Comparison of ENCODE assay signal across 1 cellular context in genomic region chr1:229340496-229340895, GRCh38.
TF ChIP-seq lines count a peak whose summit lies in the region.

No MANE protein-coding gene starts in this region.

TF ChIP-seq in K562, 482 proteins besides CTCF, POLR2A, EP300 and RAD21 (continued from another document):
- TF ChIP-seq CHD7 (IDR thresholded peaks at IDR 0.05; ENCODE audit: low read depth, low read length) = no peak
- TF ChIP-seq POU5F1 (IDR thresholded peaks at IDR 0.05; ENCODE audit: borderline replicate concordance, low read depth, low read length, partially characterized antibody) = no peak
- TF ChIP-seq ZNF717 (CRISPR knock-in tag; IDR thresholded peaks at IDR 0.05) = no peak
- no peak for TF ChIP-seq IRF9 (tag; IDR thresholded peaks at IDR 0.05)
- no peak for TF ChIP-seq IRF1 (CRISPR knock-in tag; IDR thresholded peaks at IDR 0.05; ENCODE audit: borderline replicate concordance)
